In the genomic region with DNA sequence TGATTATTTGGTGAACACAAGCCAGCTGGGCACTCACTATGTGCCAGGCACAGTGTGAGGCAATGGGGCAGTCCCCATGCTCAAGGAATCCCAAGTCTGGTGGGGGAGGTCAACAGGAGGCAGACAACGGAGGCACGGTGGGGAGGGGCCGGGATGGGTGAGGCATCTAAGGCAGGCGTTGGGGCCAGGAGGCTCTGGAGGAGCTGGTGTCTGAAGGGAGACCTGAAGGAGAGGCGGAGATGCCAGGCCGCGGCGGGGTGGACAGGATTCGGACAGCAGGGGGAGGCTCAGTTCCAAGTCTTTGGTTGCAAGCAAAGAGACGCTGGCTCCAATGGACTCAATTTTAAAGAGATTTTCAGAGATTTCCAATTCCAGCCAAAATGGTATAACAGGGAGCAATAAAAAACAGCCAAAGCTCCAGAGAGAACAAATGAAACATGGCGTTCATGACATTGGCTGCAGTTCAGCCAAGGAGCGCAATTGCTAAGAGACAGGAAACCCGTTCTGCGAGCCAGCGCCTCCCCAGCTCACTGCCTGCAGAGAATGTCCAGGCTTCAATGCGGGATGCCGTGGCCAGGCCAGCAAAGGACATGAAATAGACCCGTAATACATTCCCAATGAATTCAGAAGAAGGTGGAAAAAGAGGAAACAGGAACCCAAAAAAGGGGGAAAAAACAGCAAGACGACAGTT, we compare ENCODE assay signal across 14 cellular contexts.
"Had no signal": no experiment of that assay in that cellular context is flagged by ENCODE, and none has a peak within 500 bp of the region (broad histone marks: within the 10 kb centered on the region; RNA-seq: fewer than 3 reads in every experiment).

No MANE protein-coding gene starts in this region.

- H3K9me3 Mint-ChIP-seq: activated naive CD8-positive, alpha-beta T cell treated with anti-CD3 and anti-CD28 coated beads for 36 hours; activated T-cell treated with anti-CD3 and anti-CD28 coated beads, Interleukin-2, amount 50 U/mL, for 4 hours; memory B cell had no signal

- ATAC-seq: activated CD8-positive, alpha-beta memory T cell treated with anti-CD3 and anti-CD28 coated beads, Interleukin-2, amount 10 ng/mL, durations not matched to agents 7 days and 5 days; activated T-cell treated with anti-CD3 and anti-CD28 coated beads, Interleukin-2, amount 50 U/mL, for 4 hours; left colon had no signal

- H3K27ac Mint-ChIP-seq: activated CD8-positive, alpha-beta memory T cell treated with anti-CD3 and anti-CD28 coated beads, Interleukin-2, amount 10 ng/mL, durations not matched to agents 7 days and 5 days; activated naive CD8-positive, alpha-beta T cell treated with anti-CD3 and anti-CD28 coated beads for 36 hours; memory B cell had no signal

- H3K4me3 Mint-ChIP-seq: activated CD8-positive, alpha-beta memory T cell treated with anti-CD3 and anti-CD28 coated beads, Interleukin-2, amount 10 ng/mL, durations not matched to agents 7 days and 5 days; activated naive CD8-positive, alpha-beta T cell treated with anti-CD3 and anti-CD28 coated beads for 36 hours; activated T-cell treated with anti-CD3 and anti-CD28 coated beads, Interleukin-2, amount 50 U/mL, for 4 hours; memory B cell had no signal

- H3K4me1 Mint-ChIP-seq: activated CD8-positive, alpha-beta memory T cell treated with anti-CD3 and anti-CD28 coated beads, Interleukin-2, amount 10 ng/mL, durations not matched to agents 7 days and 5 days; activated naive CD8-positive, alpha-beta T cell treated with anti-CD3 and anti-CD28 coated beads for 36 hours; memory B cell had no signal

- H3K4me1 ChIP-seq: tibial nerve had no signal

- H3K27ac ChIP-seq: coronary artery, ovary, tibial nerve had no signal

- H3K36me3 ChIP-seq: ovary, tibial nerve had no signal

- H3K27me3 ChIP-seq: ovary, tibial nerve had no signal

- H3K4me3 ChIP-seq: coronary artery, ovary, tibial nerve had no signal

- H3K9me3 ChIP-seq: ovary had no signal

- DNase-seq: activated CD4-positive, alpha-beta T cell treated with anti-CD3 and anti-CD28 coated beads for 1 hour; activated CD4-positive, alpha-beta T cell treated with anti-CD3 and anti-CD28 coated beads, Interleukin-2, amount 50 U/mL, for 48 hours; activated CD8-positive, alpha-beta memory T cell treated with anti-CD3 and anti-CD28 coated beads, Interleukin-2, amount 10 ng/mL, durations not matched to agents 7 days and 5 days; activated gamma-delta T cell; activated naive CD8-positive, alpha-beta T cell treated with anti-CD3 and anti-CD28 coated beads for 36 hours; activated T-cell treated with anti-CD3 and anti-CD28 coated beads, Interleukin-2, amount 50 U/mL, for 4 hours; effector CD8-positive, alpha-beta T cell; left colon; ovary; retina; small intestine had no signal

- H3K27me3 Mint-ChIP-seq: activated CD8-positive, alpha-beta memory T cell treated with anti-CD3 and anti-CD28 coated beads, Interleukin-2, amount 10 ng/mL, durations not matched to agents 7 days and 5 days had no signal

- H3K36me3 Mint-ChIP-seq: activated CD8-positive, alpha-beta memory T cell treated with anti-CD3 and anti-CD28 coated beads, Interleukin-2, amount 10 ng/mL, durations not matched to agents 7 days and 5 days; activated naive CD8-positive, alpha-beta T cell treated with anti-CD3 and anti-CD28 coated beads for 36 hours; memory B cell had no signal
